Comparison of ENCODE assay signal across 22 cellular contexts in genomic region chr2:12834239-12834638, GRCh38.
"Had no signal": no experiment of that assay in that cellular context is flagged by ENCODE, and none has a peak within 500 bp of the region (broad histone marks: within the 10 kb centered on the region; RNA-seq: fewer than 3 reads in every experiment).

No MANE protein-coding gene starts in this region.

- H3K4me1 ChIP-seq: gastroesophageal sphincter, stomach, thyroid gland, vagina had no signal

- H3K27me3 ChIP-seq: gastroesophageal sphincter, ovary, stomach, thyroid gland, vagina had no signal

- H3K4me3 ChIP-seq: dorsolateral prefrontal cortex, gastroesophageal sphincter, mucosa of descending colon, ovary, stomach, thyroid gland, vagina had no signal

- H3K9me3 ChIP-seq: gastroesophageal sphincter, mucosa of descending colon, ovary, stomach, thyroid gland, vagina had no signal

- DNase-seq: dorsolateral prefrontal cortex; effector CD4-positive, alpha-beta T cell; endodermal cell; foreskin fibroblast; mesenchymal stem cell; mucosa of descending colon; naive thymus-derived CD4-positive, alpha-beta T cell; nucleus accumbens; ovary; retina; stimulated activated CD4-positive, alpha-beta T cell treated with anti-CD3 and anti-CD28 coated beads, Interleukin-2, amount 100 ng/mL, for 24 hours; stimulated activated CD4-positive, alpha-beta T cell treated with anti-CD3 and anti-CD28 coated beads, Interleukin-4, amount 100 ng/mL, for 24 hours; stimulated activated naive CD4-positive, alpha-beta T cell treated with Interleukin-2 at 50 U/mL for 16 hours; stomach; thyroid gland; trophoblast cell had no signal

- H3K36me3 ChIP-seq: gastroesophageal sphincter, ovary, stomach, thyroid gland, vagina had no signal

- H3K27ac ChIP-seq: dorsolateral prefrontal cortex, epithelial cell of prostate, gastroesophageal sphincter, ovary, stomach, thyroid gland, vagina had no signal

- ATAC-seq: esophagus mucosa; gastroesophageal sphincter; mucosa of descending colon; naive thymus-derived CD4-positive, alpha-beta T cell; sciatic nerve; stimulated activated effector memory CD8-positive, alpha-beta T cell treated with anti-CD3 and anti-CD28 coated beads, Interleukin-12 subunit alpha, Interleukin-12 subunit beta, amount 100 ng/mL, for 72 hours had no signal
